Comparison of ENCODE assay signal across 1 cellular context in the genomic region with DNA sequence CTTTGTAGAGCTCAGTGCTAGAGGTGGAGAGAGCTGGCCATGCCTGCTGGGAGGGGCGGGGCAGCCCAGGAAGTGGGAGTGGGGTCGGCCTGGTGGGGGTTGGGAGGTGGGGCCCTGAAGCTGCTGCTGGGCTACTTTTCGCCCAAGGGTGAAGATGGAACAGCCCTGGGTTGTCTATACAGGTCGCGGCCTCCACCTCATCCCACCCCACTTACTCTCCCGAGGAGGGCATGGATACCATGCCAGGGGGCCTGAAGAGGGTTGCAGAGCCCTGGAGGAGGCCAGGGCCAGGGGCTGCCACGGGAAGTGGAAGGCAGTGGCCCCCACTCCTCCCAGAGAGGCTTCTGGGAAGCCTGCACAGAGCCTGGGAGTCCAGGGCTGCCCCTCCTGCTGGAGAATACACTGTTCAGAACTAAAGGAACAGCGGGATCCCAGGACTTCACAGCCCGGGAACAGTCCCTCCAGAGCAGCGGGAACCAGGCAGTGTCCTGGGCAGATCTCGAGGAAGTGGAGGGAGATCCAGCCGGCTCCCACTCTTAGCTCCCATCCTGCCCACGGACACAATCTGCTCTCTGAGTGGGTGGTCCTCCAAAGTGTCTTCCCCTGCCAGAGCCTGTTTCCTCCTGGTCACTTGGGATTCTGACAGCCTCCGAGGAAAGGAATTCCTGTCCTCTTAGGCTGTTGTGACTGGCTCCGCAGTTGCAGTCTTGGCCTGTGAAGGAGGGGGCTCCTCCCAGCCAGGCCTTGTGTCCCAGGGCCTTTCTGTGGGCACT.
TF ChIP-seq lines count a peak whose summit lies in the region.

No MANE protein-coding gene starts in this region.

TF ChIP-seq in GM23338, 12 proteins besides CTCF, POLR2A, EP300 and RAD21 (continued from another document):
- TF ChIP-seq, protein P1, sequence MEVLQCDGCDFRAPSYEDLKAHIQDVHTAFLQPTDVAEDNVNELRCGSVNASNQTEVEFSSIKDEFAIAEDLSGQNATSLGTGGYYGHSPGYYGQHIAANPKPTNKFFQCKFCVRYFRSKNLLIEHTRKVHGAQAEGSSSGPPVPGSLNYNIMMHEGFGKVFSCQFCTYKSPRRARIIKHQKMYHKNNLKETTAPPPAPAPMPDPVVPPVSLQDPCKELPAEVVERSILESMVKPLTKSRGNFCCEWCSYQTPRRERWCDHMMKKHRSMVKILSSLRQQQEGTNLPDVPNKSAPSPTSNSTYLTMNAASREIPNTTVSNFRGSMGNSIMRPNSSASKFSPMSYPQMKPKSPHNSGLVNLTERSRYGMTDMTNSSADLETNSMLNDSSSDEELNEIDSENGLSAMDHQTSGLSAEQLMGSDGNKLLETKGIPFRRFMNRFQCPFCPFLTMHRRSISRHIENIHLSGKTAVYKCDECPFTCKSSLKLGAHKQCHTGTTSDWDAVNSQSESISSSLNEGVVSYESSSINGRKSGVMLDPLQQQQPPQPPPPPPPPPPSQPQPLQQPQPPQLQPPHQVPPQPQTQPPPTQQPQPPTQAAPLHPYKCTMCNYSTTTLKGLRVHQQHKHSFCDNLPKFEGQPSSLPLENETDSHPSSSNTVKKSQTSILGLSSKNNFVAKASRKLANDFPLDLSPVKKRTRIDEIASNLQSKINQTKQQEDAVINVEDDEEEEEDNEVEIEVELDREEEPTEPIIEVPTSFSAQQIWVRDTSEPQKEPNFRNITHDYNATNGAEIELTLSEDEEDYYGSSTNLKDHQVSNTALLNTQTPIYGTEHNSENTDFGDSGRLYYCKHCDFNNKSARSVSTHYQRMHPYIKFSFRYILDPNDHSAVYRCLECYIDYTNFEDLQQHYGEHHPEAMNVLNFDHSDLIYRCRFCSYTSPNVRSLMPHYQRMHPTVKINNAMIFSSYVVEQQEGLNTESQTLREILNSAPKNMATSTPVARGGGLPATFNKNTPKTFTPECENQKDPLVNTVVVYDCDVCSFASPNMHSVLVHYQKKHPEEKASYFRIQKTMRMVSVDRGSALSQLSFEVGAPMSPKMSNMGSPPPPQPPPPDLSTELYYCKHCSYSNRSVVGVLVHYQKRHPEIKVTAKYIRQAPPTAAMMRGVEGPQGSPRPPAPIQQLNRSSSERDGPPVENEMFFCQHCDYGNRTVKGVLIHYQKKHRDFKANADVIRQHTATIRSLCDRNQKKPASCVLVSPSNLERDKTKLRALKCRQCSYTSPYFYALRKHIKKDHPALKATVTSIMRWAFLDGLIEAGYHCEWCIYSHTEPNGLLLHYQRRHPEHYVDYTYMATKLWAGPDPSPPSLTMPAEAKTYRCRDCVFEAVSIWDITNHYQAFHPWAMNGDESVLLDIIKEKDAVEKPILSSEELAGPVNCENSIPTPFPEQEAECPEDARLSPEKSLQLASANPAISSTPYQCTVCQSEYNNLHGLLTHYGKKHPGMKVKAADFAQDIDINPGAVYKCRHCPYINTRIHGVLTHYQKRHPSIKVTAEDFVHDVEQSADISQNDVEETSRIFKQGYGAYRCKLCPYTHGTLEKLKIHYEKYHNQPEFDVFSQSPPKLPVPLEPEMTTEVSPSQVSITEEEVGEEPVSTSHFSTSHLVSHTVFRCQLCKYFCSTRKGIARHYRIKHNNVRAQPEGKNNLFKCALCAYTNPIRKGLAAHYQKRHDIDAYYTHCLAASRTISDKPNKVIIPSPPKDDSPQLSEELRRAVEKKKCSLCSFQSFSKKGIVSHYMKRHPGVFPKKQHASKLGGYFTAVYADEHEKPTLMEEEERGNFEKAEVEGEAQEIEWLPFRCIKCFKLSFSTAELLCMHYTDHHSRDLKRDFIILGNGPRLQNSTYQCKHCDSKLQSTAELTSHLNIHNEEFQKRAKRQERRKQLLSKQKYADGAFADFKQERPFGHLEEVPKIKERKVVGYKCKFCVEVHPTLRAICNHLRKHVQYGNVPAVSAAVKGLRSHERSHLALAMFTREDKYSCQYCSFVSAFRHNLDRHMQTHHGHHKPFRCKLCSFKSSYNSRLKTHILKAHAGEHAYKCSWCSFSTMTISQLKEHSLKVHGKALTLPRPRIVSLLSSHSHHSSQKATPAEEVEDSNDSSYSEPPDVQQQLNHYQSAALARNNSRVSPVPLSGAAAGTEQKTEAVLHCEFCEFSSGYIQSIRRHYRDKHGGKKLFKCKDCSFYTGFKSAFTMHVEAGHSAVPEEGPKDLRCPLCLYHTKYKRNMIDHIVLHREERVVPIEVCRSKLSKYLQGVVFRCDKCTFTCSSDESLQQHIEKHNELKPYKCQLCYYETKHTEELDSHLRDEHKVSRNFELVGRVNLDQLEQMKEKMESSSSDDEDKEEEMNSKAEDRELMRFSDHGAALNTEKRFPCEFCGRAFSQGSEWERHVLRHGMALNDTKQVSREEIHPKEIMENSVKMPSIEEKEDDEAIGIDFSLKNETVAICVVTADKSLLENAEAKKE (CRISPR knock-in tag; IDR thresholded peaks at IDR 0.05): no peak
- TF ChIP-seq ETS1 (IDR thresholded peaks at IDR 0.05) (no peak), REST (IDR thresholded peaks at IDR 0.05; ENCODE audit: unreplicated experiment) (no peak), NANOG (IDR thresholded peaks at IDR 0.05; ENCODE audit: borderline replicate concordance) (no peak), STAT1 (IDR thresholded peaks at IDR 0.05; ENCODE audit: unreplicated experiment) (no peak), ZNF114 (CRISPR knock-in tag; IDR thresholded peaks at IDR 0.05) (no peak)
